11 cellular contexts compared by ENCODE assay signal in genomic region chr17:1495265-1495664, GRCh38. TPM values are rescaled to one million over a fixed set of nuclear protein-coding genes. Genes with fewer than 3 reads are reported as not detected.
DNase-seq lines count a peak whose midpoint lies in the region; ATAC-seq and TF ChIP-seq lines count a peak whose summit lies in the region.
"Had no signal": no experiment of that assay in that cellular context is flagged by ENCODE, and none has a peak within 500 bp of the region (broad histone marks: within the 10 kb centered on the region; RNA-seq: fewer than 3 reads in every experiment).

No MANE protein-coding gene starts in this region.

- H3K9ac ChIP-seq in rectal smooth muscle tissue (ENCODE audit: low read length) = no peak overlapping the region

- TF ChIP-seq CTCF in heart left ventricle (IDR thresholded peaks at IDR 0.05) = no peak
- TF ChIP-seq CTCF in activated CD8-positive, alpha-beta T cell treated with anti-CD3 and anti-CD28 coated beads for 36 hours (IDR thresholded peaks at IDR 0.05) = no peak

- CTCF ChIA-PET in activated CD8-positive, alpha-beta T cell treated with anti-CD3 and anti-CD28 coated beads for 36 hours (lab: Charles Lee) = no interaction called here

- H3K27me3 Mint-ChIP-seq in activated T-cell treated with anti-CD3 and anti-CD28 coated beads, Interleukin-2, amount 50 U/mL, for 24 hours = peaks cover 4% of the 10 kb centered on the region
- peaks cover 4% of the 10 kb centered on the region for H3K27me3 Mint-ChIP-seq in activated CD8-positive, alpha-beta T cell treated with anti-CD3 and anti-CD28 coated beads for 36 hours
- H3K27me3 Mint-ChIP-seq: effector memory CD8-positive, alpha-beta T cell had no signal

- H3K4me3 Mint-ChIP-seq in activated T-cell treated with anti-CD3 and anti-CD28 coated beads, Interleukin-2, amount 50 U/mL, for 24 hours = no peak overlapping the region
- H3K4me3 Mint-ChIP-seq in activated CD8-positive, alpha-beta T cell treated with anti-CD3 and anti-CD28 coated beads for 36 hours = no peak overlapping the region
- H3K4me3 Mint-ChIP-seq: effector memory CD8-positive, alpha-beta T cell had no signal

- POLR2A ChIA-PET in activated CD8-positive, alpha-beta T cell treated with anti-CD3 and anti-CD28 coated beads for 36 hours (lab: Charles Lee) = interaction anchor here (1.1 to 1.2 kb wide), 3 partner anchors 31 to 132 kb away, joined by 3 read pairs; partner anchors contain the start of gene CRK

- ATAC-seq in heart left ventricle = peak; percentile 52 to 68 (median 62)
- ATAC-seq in activated CD8-positive, alpha-beta T cell treated with anti-CD3 and anti-CD28 coated beads for 36 hours = no peak
- ATAC-seq: effector memory CD8-positive, alpha-beta T cell had no signal

- H3K4me1 ChIP-seq in heart left ventricle (peaks cover 9 to 78% (median 56%) of the 10 kb centered on the region in 12 donors), rectal smooth muscle tissue (ENCODE audit: control insufficient read depth, insufficient read depth, low read length) (peaks cover 28% of the 10 kb centered on the region)

- H3K4me3 ChIP-seq in heart left ventricle = peak overlapping the region in 1 of 12 donors; percentile 10
- H3K4me3 ChIP-seq in rectal smooth muscle tissue (ENCODE audit: low read length) = no peak overlapping the region

- no peak overlapping the region for H3K27ac Mint-ChIP-seq in activated T-cell treated with anti-CD3 and anti-CD28 coated beads, Interleukin-2, amount 50 U/mL, for 24 hours
- H3K27ac Mint-ChIP-seq in activated CD8-positive, alpha-beta T cell treated with anti-CD3 and anti-CD28 coated beads for 36 hours = no peak overlapping the region

- H3K36me3 Mint-ChIP-seq in activated T-cell treated with anti-CD3 and anti-CD28 coated beads, Interleukin-2, amount 50 U/mL, for 24 hours (ENCODE audit: low read depth) = peaks cover 22% of the 10 kb centered on the region
- H3K36me3 Mint-ChIP-seq in activated CD8-positive, alpha-beta T cell treated with anti-CD3 and anti-CD28 coated beads for 36 hours (ENCODE audit: low read depth) = no peaks in the 10 kb centered on the region

- H3K9me3 Mint-ChIP-seq in activated T-cell treated with anti-CD3 and anti-CD28 coated beads, Interleukin-2, amount 50 U/mL, for 24 hours = no peaks in the 10 kb centered on the region
- no peaks in the 10 kb centered on the region for H3K9me3 Mint-ChIP-seq in activated CD8-positive, alpha-beta T cell treated with anti-CD3 and anti-CD28 coated beads for 36 hours
- H3K9me3 Mint-ChIP-seq: effector memory CD8-positive, alpha-beta T cell had no signal

- TF ChIP-seq POLR2A in heart left ventricle (IDR thresholded peaks at IDR 0.05) = no peak

- peaks cover 14% of the 10 kb centered on the region for H3K4me1 Mint-ChIP-seq in activated T-cell treated with anti-CD3 and anti-CD28 coated beads, Interleukin-2, amount 50 U/mL, for 24 hours (ENCODE audit: low read depth)
- peaks cover 7% of the 10 kb centered on the region for H3K4me1 Mint-ChIP-seq in activated CD8-positive, alpha-beta T cell treated with anti-CD3 and anti-CD28 coated beads for 36 hours (ENCODE audit: low read depth)

- H3K27ac ChIP-seq in heart left ventricle (peak overlapping the region; percentile 38 to 100 (median 99)), rectal smooth muscle tissue (ENCODE audit: low read depth, low read length) (peak overlapping the region; percentile 75)

- H3K27me3 ChIP-seq in heart left ventricle (no peaks in the 10 kb centered on the region), rectal smooth muscle tissue (ENCODE audit: control insufficient read depth, insufficient read depth, low read length) (no peaks in the 10 kb centered on the region)

- 40 to 61% (median 49%) methylated on average over 4 to 5 of the region's 5 CpGs for WGBS in heart left ventricle, 4 donors

- H3K9me3 ChIP-seq in heart left ventricle = no peaks in the 10 kb centered on the region

- H3K36me3 ChIP-seq in heart left ventricle (peaks cover 0 to 50% (median 30%) of the 10 kb centered on the region in 9 donors), rectal smooth muscle tissue (ENCODE audit: control insufficient read depth, insufficient read depth, low read length) (peaks cover 17% of the 10 kb centered on the region)

- DNase-seq in AG08396 (ENCODE audit: low spot score) (peak; percentile 58), amniotic epithelial cell (ENCODE audit: low read depth) (peak; percentile 54), heart left ventricle (peak in 4 of 5 donors; percentile 63 to 85 (median 77)), 8988T (no peak), NCI-H187 (lab: John Stamatoyannopoulos, UW) (no peak)
- DNase-seq in activated T-cell treated with anti-CD3 and anti-CD28 coated beads, Interleukin-2, amount 50 U/mL, for 24 hours = no peak
- no peak for DNase-seq in activated CD8-positive, alpha-beta T cell treated with anti-CD3 and anti-CD28 coated beads for 36 hours
- DNase-seq: effector memory CD8-positive, alpha-beta T cell; retina; trophoblast cell had no signal

- intact Hi-C loops in heart left ventricle (cut with DNase I) = loop anchor here in 2 of 10 donors (1.0 to 2.0 kb wide), 2 partner anchors 10 to 16 kb away; no protein-coding TSS in a partner anchor
- intact Hi-C loops in activated CD8-positive, alpha-beta T cell treated with anti-CD3 and anti-CD28 coated beads for 36 hours (cut with micrococcal nuclease) = no loop called here

RNA-seq across cellular contexts. Expression of gene MYO1C, which starts 2.8 kb away (rescaled TPM):
- total RNA-seq in heart left ventricle = 100 to 1,000 TPM; 127 to 259 (median 174) TPM
- 100 to 1,000 TPM in 1 of 2 donors, 10 to 100 TPM in 1; 89.6 to 188 TPM for polyA plus RNA-seq in heart left ventricle
- 10 to 100 TPM; 12.6 to 16.8 TPM for total RNA-seq in activated CD8-positive, alpha-beta T cell treated with anti-CD3 and anti-CD28 coated beads for 36 hours

RNA-seq across cellular contexts. Expression of gene INPP5K, which starts 21.1 kb away (rescaled TPM):
- total RNA-seq in heart left ventricle = 100 to 1,000 TPM in 1 of 9 donors, 10 to 100 TPM in 8; 28.4 to 128 (median 33.4) TPM
- 10 to 100 TPM; 21.9 to 68.4 TPM for polyA plus RNA-seq in heart left ventricle
- total RNA-seq in activated CD8-positive, alpha-beta T cell treated with anti-CD3 and anti-CD28 coated beads for 36 hours = 10 to 100 TPM; 16.5 to 16.7 TPM

RNA-seq across cellular contexts. Expression of gene CRK, which starts 39.2 kb away (rescaled TPM):
- 10 to 100 TPM; 28.8 to 47.0 (median 42.2) TPM for total RNA-seq in heart left ventricle
- polyA plus RNA-seq in heart left ventricle = 10 to 100 TPM; 17.0 to 49.0 TPM
- 10 to 100 TPM; 12.1 to 12.9 TPM for total RNA-seq in activated CD8-positive, alpha-beta T cell treated with anti-CD3 and anti-CD28 coated beads for 36 hours

Comparison
In these comparisons a context has a peak if more than half of its experiments do, and no peak if none do; other contexts are left out.
1. DNase-seq: peak in AG08396 (single experiment), amniotic epithelial cell (single experiment) and heart left ventricle (4 of 5); none in 8988T (single experiment), activated T-cell treated with anti-CD3 and anti-CD28 coated beads, Interleukin-2, amount 50 U/mL, for 24 hours (single experiment), NCI-H187 (0 of 2) and activated CD8-positive, alpha-beta T cell treated with anti-CD3 and anti-CD28 coated beads for 36 hours (single experiment).
2. RNA of gene MYO1C, which starts 2.8 kb away (total RNA-seq): 127 to 259 TPM in heart left ventricle; 12.6 to 16.8 TPM in activated CD8-positive, alpha-beta T cell treated with anti-CD3 and anti-CD28 coated beads for 36 hours; every median in the first group is over 4 times any median in the second.